ENCODE assay signal across 7 cellular contexts in the genomic region with DNA sequence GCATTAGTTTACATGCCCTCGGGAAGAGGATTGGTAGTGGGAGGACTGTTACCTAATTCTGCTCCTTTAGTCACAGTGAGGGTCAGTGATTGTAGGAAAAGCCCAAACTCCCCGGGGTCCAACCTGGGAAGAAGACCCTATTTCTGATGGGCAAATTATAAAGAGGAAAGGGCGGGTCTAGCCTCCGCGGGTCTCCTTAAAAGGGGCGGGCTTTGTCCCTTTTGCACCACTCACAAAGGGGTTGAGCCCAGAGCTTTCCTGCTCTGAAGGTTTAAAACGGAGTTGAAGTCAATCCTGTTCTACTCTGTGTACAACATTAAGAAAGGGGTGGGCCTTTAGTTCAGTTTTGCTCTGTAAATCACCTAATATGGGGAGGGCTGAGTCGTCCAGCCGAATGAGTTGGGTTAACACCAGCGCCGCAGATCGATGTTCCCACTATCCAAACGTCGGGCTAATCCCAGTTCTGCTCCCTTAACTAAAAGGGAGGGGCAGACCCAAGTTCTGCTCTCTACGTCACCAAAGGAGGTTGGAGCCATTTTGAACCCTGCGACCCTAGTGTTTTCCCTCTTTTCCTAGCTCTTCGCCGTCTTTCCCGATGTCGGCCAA. TPM values are rescaled to one million over a fixed set of nuclear protein-coding genes. Genes with fewer than 3 reads are reported as not detected.
A peak's percentile ranks its signal among the peaks of the same experiment; 100 is the strongest.
DNase-seq lines count a peak whose midpoint lies in the region; ATAC-seq and TF ChIP-seq lines count a peak whose summit lies in the region.

No MANE protein-coding gene starts in this region.

- DNase-seq in Jurkat, Clone E6-1 (ENCODE audit: low read depth, low spot score) = peak; percentile 66
- peak; percentile 55 for DNase-seq in SK-N-SH
- DNase-seq in kidney glomerular epithelial cell (lab: John Stamatoyannopoulos, UW) = no peak

- ATAC-seq in GM18505 (IDR thresholded peaks at IDR 0.05; ENCODE audit: unreplicated experiment) = peak; percentile 3
- no peak for ATAC-seq in GM18907 (IDR thresholded peaks at IDR 0.05; ENCODE audit: unreplicated experiment)

- H3K79me2 ChIP-seq in SK-N-SH (ENCODE audit: insufficient read depth) = peaks cover 47% of the 10 kb centered on the region

- peak overlapping the region; percentile 81 for H3K4me2 ChIP-seq in SK-N-SH

- H3K27ac ChIP-seq in SK-N-SH (ENCODE audit: low read depth in 2 of 2, low read length in 1 of 2) (peak overlapping the region; percentile 98 to 99), ectodermal cell (ENCODE audit: insufficient read depth, low read depth, low read length, poor library complexity, severe bottlenecking) (peak overlapping the region; percentile 99), muscle layer of colon (ENCODE audit: low read depth, low read length) (peak overlapping the region; percentile 100)

- TF ChIP-seq RAD21 in SK-N-SH (IDR thresholded peaks at IDR 0.05; ENCODE audit: low read length) = no peak

- POLR2A ChIA-PET in SK-N-SH (lab: Yijun Ruan, JAX) = interaction anchor here (1.3 to 4.1 kb wide), 6 partner anchors 13 to 794 kb away, joined by 5 to 22 read pairs (median 6); a partner anchor contains a TSS

- H3K4me1 ChIP-seq in SK-N-SH (ENCODE audit: control insufficient read depth in 1 of 2, insufficient read depth in 2 of 2, low read depth in 1 of 2, low read length in 1 of 2) (peaks cover 12 to 40% of the 10 kb centered on the region in 2 experiments; a peak in 3 of 4 replicates), ectodermal cell (ENCODE audit: control insufficient read depth, insufficient read depth, low read length) (peaks cover 25% of the 10 kb centered on the region), muscle layer of colon (ENCODE audit: insufficient read depth, low read length) (peaks cover 47% of the 10 kb centered on the region)

- H3F3A ChIP-seq in SK-N-SH (replicated peaks; ENCODE audit: insufficient read depth) = peaks cover 13% of the 10 kb centered on the region

- WGBS in SK-N-SH (ENCODE audit: low lambda C conversion rate) = 3% methylated on average over 19 of the region's 20 CpGs
- WGBS in ectodermal cell, 2 experiments = 0 to 1% methylated on average over 20 of the region's 20 CpGs

- peak overlapping the region; percentile 96 for H3K4me3 ChIP-seq in Jurkat, Clone E6-1 (ENCODE audit: low read length)
- H3K4me3 ChIP-seq in SK-N-SH (ENCODE audit: low read depth in 2 of 2, low read length in 1 of 2) (peak overlapping the region; percentile 84 to 99), ectodermal cell (ENCODE audit: insufficient read depth, low read depth, low read length) (peak overlapping the region; percentile 98), muscle layer of colon (ENCODE audit: low read depth in 1 of 2, low read length in 2 of 2) (peak overlapping the region; percentile 68 to 73)

- H3K9me3 ChIP-seq in SK-N-SH (no peaks in the 10 kb centered on the region), ectodermal cell (ENCODE audit: control insufficient read depth, low read length) (no peaks in the 10 kb centered on the region), muscle layer of colon (ENCODE audit: low read length) (no peaks in the 10 kb centered on the region)

- CTCF ChIA-PET in SK-N-SH (lab: Yijun Ruan, JAX) = interaction anchor here (1.4 to 1.6 kb wide), 2 partner anchors 18 to 129 kb away, joined by 4 read pairs; no protein-coding TSS in a partner anchor

- TF ChIP-seq CTCF in SK-N-SH (IDR thresholded peaks at IDR 0.05) = no peak

- peak; percentile 47 for TF ChIP-seq POLR2A in GM18505 (IDR thresholded peaks at IDR 0.05; ENCODE audit: borderline replicate concordance, extremely low read depth, insufficient read depth, insufficient read length)

- H3K36me3 ChIP-seq in SK-N-SH (replicated peaks in 1 of 2; ENCODE audit: control insufficient read depth in 1 of 2, insufficient read depth in 2 of 2, low read length in 1 of 2) (peaks cover 9 to 12% of the 10 kb centered on the region in 2 experiments), ectodermal cell (ENCODE audit: control insufficient read depth, insufficient read depth, low read length) (peaks cover 4% of the 10 kb centered on the region), muscle layer of colon (ENCODE audit: insufficient read depth, low read length) (peaks cover 26% of the 10 kb centered on the region)

- H2AFZ ChIP-seq in SK-N-SH (ENCODE audit: low read depth) = peak overlapping the region; percentile 88

- no peaks in the 10 kb centered on the region for H3K27me3 ChIP-seq in SK-N-SH (ENCODE audit: insufficient read depth)
- no peaks in the 10 kb centered on the region for H3K27me3 ChIP-seq in ectodermal cell (ENCODE audit: control insufficient read depth, insufficient read depth, low read length, poor library complexity, severe bottlenecking)
- no peaks in the 10 kb centered on the region for H3K27me3 ChIP-seq in muscle layer of colon (ENCODE audit: control insufficient read depth in 1 of 2, insufficient read depth in 2 of 2, low read length in 2 of 2)

- H4K20me1 ChIP-seq in SK-N-SH (ENCODE audit: insufficient read depth) = no peaks in the 10 kb centered on the region

- H3K9ac ChIP-seq in SK-N-SH = peak overlapping the region; percentile 84
- H3K9ac ChIP-seq in muscle layer of colon (ENCODE audit: low read length) = peak overlapping the region; percentile 55

- no peak for TF ChIP-seq EP300 in SK-N-SH (IDR thresholded peaks at IDR 0.05; ENCODE audit: borderline replicate concordance in 1 of 2, low read depth in 1 of 2, low read length in 1 of 2)

- H3K9me2 ChIP-seq in SK-N-SH = no peaks in the 10 kb centered on the region

TF ChIP-seq in SK-N-SH, 30 proteins besides CTCF, POLR2A, EP300 and RAD21 (continues in another document):
- peak; percentile 56 for TF ChIP-seq POLR2AphosphoS5 (IDR thresholded peaks at IDR 0.05; ENCODE audit: low read depth, low read length)
- no peak for TF ChIP-seq CHD2 (IDR thresholded peaks at IDR 0.05; ENCODE audit: low read length, partially characterized antibody)
- peak; percentile 49 for TF ChIP-seq TAF1 (IDR thresholded peaks at IDR 0.05; ENCODE audit: borderline replicate concordance, low read depth, low read length)
- no peak for TF ChIP-seq NFIC (IDR thresholded peaks at IDR 0.05; ENCODE audit: borderline replicate concordance)
- TF ChIP-seq MXI1 (IDR thresholded peaks at IDR 0.05; ENCODE audit: low read depth, low read length) = no peak
- no peak for TF ChIP-seq JUND (IDR thresholded peaks at IDR 0.05)
- TF ChIP-seq, protein P1, sequence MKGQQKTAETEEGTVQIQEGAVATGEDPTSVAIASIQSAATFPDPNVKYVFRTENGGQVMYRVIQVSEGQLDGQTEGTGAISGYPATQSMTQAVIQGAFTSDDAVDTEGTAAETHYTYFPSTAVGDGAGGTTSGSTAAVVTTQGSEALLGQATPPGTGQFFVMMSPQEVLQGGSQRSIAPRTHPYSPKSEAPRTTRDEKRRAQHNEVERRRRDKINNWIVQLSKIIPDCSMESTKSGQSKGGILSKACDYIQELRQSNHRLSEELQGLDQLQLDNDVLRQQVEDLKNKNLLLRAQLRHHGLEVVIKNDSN (IDR thresholded peaks at IDR 0.05; ENCODE audit: borderline replicate concordance, low read depth) = no peak
- no peak; the same call in 1 of the 2 replicates for TF ChIP-seq RFX5 (IDR thresholded peaks at IDR 0.05; ENCODE audit: low read length)
- no peak for TF ChIP-seq TEAD4 (IDR thresholded peaks at IDR 0.05; ENCODE audit: borderline replicate concordance, insufficient read depth)
- TF ChIP-seq YY1 (IDR thresholded peaks at IDR 0.05; ENCODE audit: low read depth) = peak; percentile 79
- peak; percentile 33; the same call in 1 of the 2 replicates for TF ChIP-seq GABPA (IDR thresholded peaks at IDR 0.05; ENCODE audit: low read depth)

RNA-seq across cellular contexts. Expression of a gene that starts 0.9 kb away (rescaled TPM):
- polyA plus RNA-seq in Jurkat, Clone E6-1 (2012; ENCODE audit: insufficient read depth, insufficient read length) = 112 TPM
- polyA plus RNA-seq in SK-N-SH (2012; rRNA removed) = 74.8 and 110 TPM in 2 replicates
- 90.1 and 105 TPM in 2 replicates for polyA plus RNA-seq in SK-N-SH (2012; cell fraction: cytosol; rRNA removed)
- 11.7 and 31.8 TPM in 2 replicates for polyA plus RNA-seq in SK-N-SH (2012; cell fraction: nucleus; rRNA removed)
- 125 TPM for polyA plus RNA-seq in ectodermal cell (2013, experiment 1 of 4)
- polyA plus RNA-seq in ectodermal cell (2013, experiment 2 of 4) = 134 TPM
- 110 TPM for polyA plus RNA-seq in ectodermal cell (2013, experiment 3 of 4)
- 130 TPM for polyA plus RNA-seq in ectodermal cell (2013, experiment 4 of 4)

RNA-seq across cellular contexts. Expression of a gene that starts 1.4 kb away (rescaled TPM):
- 57.3 TPM for polyA plus RNA-seq in Jurkat, Clone E6-1 (2012; ENCODE audit: insufficient read depth, insufficient read length)
- 118 and 122 TPM in 2 replicates for polyA plus RNA-seq in SK-N-SH (2012; rRNA removed)
- 59.9 and 92.2 TPM in 2 replicates for polyA plus RNA-seq in SK-N-SH (2012; cell fraction: cytosol; rRNA removed)
- 85.0 and 85.2 TPM in 2 replicates for polyA plus RNA-seq in SK-N-SH (2012; cell fraction: nucleus; rRNA removed)
- 152 TPM for polyA plus RNA-seq in ectodermal cell (2013, experiment 1 of 4)
- polyA plus RNA-seq in ectodermal cell (2013, experiment 2 of 4) = 151 TPM
- polyA plus RNA-seq in ectodermal cell (2013, experiment 3 of 4) = 114 TPM
- 136 TPM for polyA plus RNA-seq in ectodermal cell (2013, experiment 4 of 4)

RNA-seq across cellular contexts. Expression of a gene that starts 6.8 kb away (rescaled TPM):
- 18.3 TPM for polyA plus RNA-seq in Jurkat, Clone E6-1 (2012; ENCODE audit: insufficient read depth, insufficient read length)
- polyA plus RNA-seq in SK-N-SH (2012; rRNA removed) = 2.9 and 3.5 TPM in 2 replicates
- polyA plus RNA-seq in SK-N-SH (2012; cell fraction: cytosol; rRNA removed) = 0.68 and 0.80 TPM in 2 replicates
- 25.0 and 43.7 TPM in 2 replicates for polyA plus RNA-seq in SK-N-SH (2012; cell fraction: nucleus; rRNA removed)
- polyA plus RNA-seq in ectodermal cell (2013, experiment 1 of 4) = 17.5 TPM
- 16.8 TPM for polyA plus RNA-seq in ectodermal cell (2013, experiment 2 of 4)
- polyA plus RNA-seq in ectodermal cell (2013, experiment 3 of 4) = 11.3 TPM
- 13.9 TPM for polyA plus RNA-seq in ectodermal cell (2013, experiment 4 of 4)

RNA-seq across cellular contexts. Expression of a gene that starts 12.7 kb away (rescaled TPM):
- 79.8 TPM for polyA plus RNA-seq in Jurkat, Clone E6-1 (2012; ENCODE audit: insufficient read depth, insufficient read length)
- polyA plus RNA-seq in SK-N-SH (2012; rRNA removed) = 74.5 and 83.1 TPM in 2 replicates
- 29.4 and 45.5 TPM in 2 replicates for polyA plus RNA-seq in SK-N-SH (2012; cell fraction: cytosol; rRNA removed)
- polyA plus RNA-seq in SK-N-SH (2012; cell fraction: nucleus; rRNA removed) = 180 and 230 TPM in 2 replicates
- 259 TPM for polyA plus RNA-seq in ectodermal cell (2013, experiment 1 of 4)
- 252 TPM for polyA plus RNA-seq in ectodermal cell (2013, experiment 2 of 4)
- polyA plus RNA-seq in ectodermal cell (2013, experiment 3 of 4) = 199 TPM
- 223 TPM for polyA plus RNA-seq in ectodermal cell (2013, experiment 4 of 4)

RNA-seq across cellular contexts. Expression of a gene that starts 12.9 kb away (rescaled TPM):
- polyA plus RNA-seq in Jurkat, Clone E6-1 (2012; ENCODE audit: insufficient read depth, insufficient read length) = 18.3 TPM
- polyA plus RNA-seq in SK-N-SH (2012; rRNA removed) = 7.7 and 10.7 TPM in 2 replicates
- 2.2 and 2.3 TPM in 2 replicates for polyA plus RNA-seq in SK-N-SH (2012; cell fraction: cytosol; rRNA removed)
- 80.4 and 108 TPM in 2 replicates for polyA plus RNA-seq in SK-N-SH (2012; cell fraction: nucleus; rRNA removed)
- polyA plus RNA-seq in ectodermal cell (2013, experiment 1 of 4) = 34.4 TPM
- polyA plus RNA-seq in ectodermal cell (2013, experiment 2 of 4) = 32.0 TPM
- 32.1 TPM for polyA plus RNA-seq in ectodermal cell (2013, experiment 3 of 4)
- polyA plus RNA-seq in ectodermal cell (2013, experiment 4 of 4) = 34.1 TPM
